ENCODE assay signal across 11 cellular contexts in the genomic region with DNA sequence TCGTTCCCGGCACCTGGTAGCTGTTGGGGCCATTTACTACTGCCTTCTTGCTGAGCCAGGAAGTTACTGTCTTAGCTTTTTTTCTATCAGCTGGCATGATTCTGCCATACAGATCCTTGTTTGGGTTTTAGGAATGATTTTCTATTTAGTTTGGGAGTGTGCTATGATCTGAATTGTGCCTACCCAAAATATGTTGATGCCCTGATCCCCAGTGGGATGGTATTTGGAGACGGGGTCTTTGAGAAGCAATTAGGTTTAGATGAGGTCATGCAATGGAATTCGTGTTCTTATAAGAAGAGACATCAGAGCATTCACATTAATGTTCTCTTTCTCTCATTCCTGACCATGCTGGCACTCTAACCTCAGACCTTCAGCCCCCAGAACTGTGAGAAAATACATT. TPM values are rescaled to one million over a fixed set of nuclear protein-coding genes. Genes with fewer than 3 reads are reported as not detected.
"Had no signal": no experiment of that assay in that cellular context is flagged by ENCODE, and none has a peak within 500 bp of the region (broad histone marks: within the 10 kb centered on the region; RNA-seq: fewer than 3 reads in every experiment).

No MANE protein-coding gene starts in this region.

- H3K27ac ChIP-seq: GM23248 had no signal

- H3K4me3 ChIP-seq: GM23248, GM23338, HAP-1 had no signal

- H2AFZ ChIP-seq: GM23248, GM23338 had no signal

- ATAC-seq: GM23338, HCT116 had no signal

- H3K4me1 ChIP-seq: HAP-1 had no signal

- H3K9me3 ChIP-seq: HAP-1 had no signal

- H3K36me3 ChIP-seq: HAP-1 had no signal

- FAIRE-seq: H1, H54 had no signal

- H3K4me2 ChIP-seq: GM23338 had no signal

- DNase-seq: GM23248, GOT3, H7, H9, HCEC 1CT, HFFc6 had no signal

- H3K9ac ChIP-seq: GM23248 had no signal

RNA-seq across cellular contexts. Expression of a gene that starts 59.4 kb away (rescaled TPM):
- total RNA-seq: GM23248, HFFc6 had no signal
- polyA plus RNA-seq: GM23248 had no signal
